8 cellular contexts compared by ENCODE assay signal in genomic region chr10:92573091-92573797, GRCh38. TPM values are rescaled to one million over a fixed set of nuclear protein-coding genes. Genes with fewer than 3 reads are reported as not detected.
DNase-seq lines count a peak whose midpoint lies in the region; ATAC-seq and TF ChIP-seq lines count a peak whose summit lies in the region.

No MANE protein-coding gene starts in this region.

- no peaks in the 10 kb centered on the region for H3K9me2 ChIP-seq in hepatocyte (replicated peaks; ENCODE audit: insufficient read depth)

- peak overlapping the region; percentile 84 for H3K4me3 ChIP-seq in SJSA1
- peak overlapping the region; percentile 75 to 93 for H3K4me3 ChIP-seq in ascending aorta
- H3K4me3 ChIP-seq in hepatocyte: peak overlapping the region; percentile 94
- peak overlapping the region; percentile 93 for H3K4me3 ChIP-seq in psoas muscle

- H3K9me3 ChIP-seq in SJSA1 (replicated peaks) (no peaks in the 10 kb centered on the region), ascending aorta (no peaks in the 10 kb centered on the region), hepatocyte (ENCODE audit: low read depth) (no peaks in the 10 kb centered on the region), psoas muscle (no peaks in the 10 kb centered on the region)

- H3K36me3 ChIP-seq in SJSA1 (peaks cover 40% of the 10 kb centered on the region), ascending aorta (peaks cover 0 to 2% of the 10 kb centered on the region in 2 donors), hepatocyte (replicated peaks; ENCODE audit: insufficient read depth, low read depth) (no peaks in the 10 kb centered on the region), psoas muscle (ENCODE audit: insufficient read depth in 1 of 2, low read depth in 1 of 2) (peaks cover 0 to 10% of the 10 kb centered on the region in 2 donors)

- TF ChIP-seq CTCF in GM10248 (IDR thresholded peaks at IDR 0.05; ENCODE audit: control extremely low read depth, extremely low read depth, low read depth, missing control alignments) (no peak), ascending aorta (IDR thresholded peaks at IDR 0.05) (peak in 1 of 3 experiments; percentile 6), hepatocyte (IDR thresholded peaks at IDR 0.05; ENCODE audit: poor library complexity) (no peak), psoas muscle (IDR thresholded peaks at IDR 0.05) (peak; percentile 11)

- peaks cover 4% of the 10 kb centered on the region for H4K20me1 ChIP-seq in hepatocyte (ENCODE audit: insufficient read depth, poor library complexity, severe bottlenecking)

- H3K4me1 ChIP-seq in SJSA1 (replicated peaks): peaks cover 30% of the 10 kb centered on the region
- peaks cover 4 to 24% of the 10 kb centered on the region in 2 donors for H3K4me1 ChIP-seq in ascending aorta
- H3K4me1 ChIP-seq in hepatocyte (ENCODE audit: insufficient read depth): peaks cover 8% of the 10 kb centered on the region
- H3K4me1 ChIP-seq in psoas muscle: peaks cover 39% of the 10 kb centered on the region

- POLR2A ChIA-PET in GM10248 (lab: Yijun Ruan, JAX): interaction anchor here (1.0 kb wide), 2 partner anchors 17 to 56 kb away, joined by 3 read pairs; no protein-coding TSS in a partner anchor

- intact Hi-C loops in ascending aorta (cut with DNase I) (loop anchor here (1.0 to 10.0 kb wide), 2 partner anchors 18 to 942 kb away; no protein-coding TSS in a partner anchor), psoas muscle (cut with DNase I) (loop anchor here in 1 of 2 donors (5.0 kb wide), 1 partner anchor 56 kb away; no protein-coding TSS in a partner anchor)

- H3K4me2 ChIP-seq in hepatocyte: peak overlapping the region; percentile 89

- no peaks in the 10 kb centered on the region for H3K27me3 ChIP-seq in SJSA1 (replicated peaks)
- no peaks in the 10 kb centered on the region for H3K27me3 ChIP-seq in ascending aorta
- H3K27me3 ChIP-seq in hepatocyte: no peaks in the 10 kb centered on the region
- no peaks in the 10 kb centered on the region for H3K27me3 ChIP-seq in psoas muscle (ENCODE audit: insufficient read depth in 3 of 3, low read length in 2 of 3)

- DNase-seq in GM10248 (ENCODE audit: extremely low spot score): peak; percentile 21
- peak in 1 of 2 experiments; percentile 61 for DNase-seq in SJSA1 (ENCODE audit: low read depth in 1 of 2, low spot score in 2 of 2)
- DNase-seq in ascending aorta (ENCODE audit: low spot score in 2 of 2): peak in 1 of 2 donors; percentile 65
- DNase-seq in hepatocyte (ENCODE audit: low spot score): peak; percentile 58
- peak; percentile 39 to 59 for DNase-seq in psoas muscle

- WGBS in hepatocyte (ENCODE audit: low lambda C conversion rate, missing lambda C conversion rate): under 1% methylated on average over 47 of the region's 56 CpGs
- WGBS in psoas muscle, 3 donors: 0 to 1% (median 0%) methylated on average over 50 to 56 of the region's 56 CpGs

- CTCF ChIA-PET in GM10248 (lab: Yijun Ruan, JAX): interaction anchor here (0.7 to 7.6 kb wide), 21 partner anchors 9 to 485 kb away, joined by 3 to 63 read pairs (median 4); partner anchors contain the start of gene KIF11

- H3K79me2 ChIP-seq in hepatocyte: peaks cover 53% of the 10 kb centered on the region

- peak overlapping the region; percentile 86 for H3K27ac ChIP-seq in SJSA1
- peak overlapping the region; percentile 85 to 95 for H3K27ac ChIP-seq in ascending aorta
- peak overlapping the region; percentile 97 for H3K27ac ChIP-seq in hepatocyte
- H3K27ac ChIP-seq in psoas muscle: peak overlapping the region; percentile 96

- peak; percentile 22 for ATAC-seq in HG02973 (IDR thresholded peaks at IDR 0.05; ENCODE audit: unreplicated experiment)
- ATAC-seq in psoas muscle: peak; percentile 26 to 57 (median 54)
- no peak for ATAC-seq in HG03342 (IDR thresholded peaks at IDR 0.05; ENCODE audit: unreplicated experiment)
- ATAC-seq in HG03354 (IDR thresholded peaks at IDR 0.05; ENCODE audit: poor library complexity, severe bottlenecking, unreplicated experiment): no peak

- H2AFZ ChIP-seq in hepatocyte: peak overlapping the region; percentile 99

RNA-seq across cellular contexts. Expression of gene IDE, which starts 0.6 kb away (rescaled TPM):
- 51.3 and 59.6 TPM in 2 replicates for total RNA-seq in SJSA1 (2014; rRNA removed; shearing (Covaris generic))
- total RNA-seq in ascending aorta (22.7 TPM), hepatocyte (35.9 and 39.7 TPM in 2 replicates), psoas muscle (10 to 100 TPM; 48.8 to 69.3 (median 62.2) TPM)
- polyA plus RNA-seq in hepatocyte (15.1 and 16.6 TPM in 2 replicates), psoas muscle (10 to 100 TPM in 2 of 3 donors, 1 to 10 TPM in 1; 9.2 to 30.6 (median 18.7) TPM)

RNA-seq across cellular contexts. Expression of gene KIF11, which starts 19.7 kb away (rescaled TPM):
- 79.7 and 93.0 TPM in 2 replicates for total RNA-seq in SJSA1 (2014; rRNA removed; shearing (Covaris generic))
- total RNA-seq in ascending aorta (not detected), hepatocyte (7.9 and 9.2 TPM in 2 replicates), psoas muscle (under 1 TPM; 0.21 to 0.34 (median 0.27) TPM)
- polyA plus RNA-seq in hepatocyte (3.2 and 5.1 TPM in 2 replicates), psoas muscle (under 1 TPM; 0.08 to 0.40 (median 0.23) TPM)

Comparison
In these comparisons a context has a peak if more than half of its experiments do, and no peak if none do; other contexts are left out.
1. ATAC-seq: peak in HG02973 (single experiment) and psoas muscle (4 of 4); none in HG03342 (single experiment) and HG03354 (single experiment).
2. Peak in every context shown above with its lines, with median percentiles within 50 percentile points of each other: H3K27ac ChIP-seq and H3K4me3 ChIP-seq.